1 cellular context compared by ENCODE assay signal in the genomic region with DNA sequence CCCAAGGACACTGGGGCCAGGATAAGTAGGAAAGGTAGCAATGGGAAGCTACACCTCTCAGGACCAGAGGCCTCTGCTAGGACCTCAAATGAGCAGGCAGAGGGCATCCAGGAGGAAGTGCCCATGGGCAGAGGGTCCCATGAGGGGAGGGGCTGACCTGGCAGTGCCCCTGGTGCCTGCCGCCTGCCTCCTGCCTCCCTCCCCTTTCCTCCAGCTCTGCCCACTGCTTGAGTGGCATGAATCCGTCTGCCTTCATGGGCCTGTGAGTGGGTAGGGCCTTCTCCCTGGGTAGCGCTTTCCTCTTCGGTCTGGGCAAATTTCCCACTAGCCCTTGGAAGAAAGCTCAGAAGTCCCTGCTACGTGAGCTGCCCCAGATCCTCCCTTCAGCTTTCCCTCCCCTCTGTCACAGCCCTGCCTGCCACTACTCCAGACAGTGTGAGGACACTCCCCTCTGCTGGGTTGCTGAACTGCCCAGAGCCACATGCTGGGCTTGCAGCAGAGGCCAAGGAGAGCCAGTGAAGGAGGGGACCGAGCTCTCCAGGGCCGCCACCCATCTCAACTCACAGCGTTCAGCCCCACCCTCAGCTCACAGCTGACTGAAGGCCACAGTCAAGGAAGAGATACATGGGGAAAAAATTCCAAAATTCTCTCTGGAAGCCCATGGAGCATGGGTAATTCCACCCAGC.
TF ChIP-seq lines count a peak whose summit lies in the region.

No MANE protein-coding gene starts in this region.

TF ChIP-seq in GM23338, 12 proteins besides CTCF, POLR2A, EP300 and RAD21 (continued from another document):
- TF ChIP-seq, protein P1, sequence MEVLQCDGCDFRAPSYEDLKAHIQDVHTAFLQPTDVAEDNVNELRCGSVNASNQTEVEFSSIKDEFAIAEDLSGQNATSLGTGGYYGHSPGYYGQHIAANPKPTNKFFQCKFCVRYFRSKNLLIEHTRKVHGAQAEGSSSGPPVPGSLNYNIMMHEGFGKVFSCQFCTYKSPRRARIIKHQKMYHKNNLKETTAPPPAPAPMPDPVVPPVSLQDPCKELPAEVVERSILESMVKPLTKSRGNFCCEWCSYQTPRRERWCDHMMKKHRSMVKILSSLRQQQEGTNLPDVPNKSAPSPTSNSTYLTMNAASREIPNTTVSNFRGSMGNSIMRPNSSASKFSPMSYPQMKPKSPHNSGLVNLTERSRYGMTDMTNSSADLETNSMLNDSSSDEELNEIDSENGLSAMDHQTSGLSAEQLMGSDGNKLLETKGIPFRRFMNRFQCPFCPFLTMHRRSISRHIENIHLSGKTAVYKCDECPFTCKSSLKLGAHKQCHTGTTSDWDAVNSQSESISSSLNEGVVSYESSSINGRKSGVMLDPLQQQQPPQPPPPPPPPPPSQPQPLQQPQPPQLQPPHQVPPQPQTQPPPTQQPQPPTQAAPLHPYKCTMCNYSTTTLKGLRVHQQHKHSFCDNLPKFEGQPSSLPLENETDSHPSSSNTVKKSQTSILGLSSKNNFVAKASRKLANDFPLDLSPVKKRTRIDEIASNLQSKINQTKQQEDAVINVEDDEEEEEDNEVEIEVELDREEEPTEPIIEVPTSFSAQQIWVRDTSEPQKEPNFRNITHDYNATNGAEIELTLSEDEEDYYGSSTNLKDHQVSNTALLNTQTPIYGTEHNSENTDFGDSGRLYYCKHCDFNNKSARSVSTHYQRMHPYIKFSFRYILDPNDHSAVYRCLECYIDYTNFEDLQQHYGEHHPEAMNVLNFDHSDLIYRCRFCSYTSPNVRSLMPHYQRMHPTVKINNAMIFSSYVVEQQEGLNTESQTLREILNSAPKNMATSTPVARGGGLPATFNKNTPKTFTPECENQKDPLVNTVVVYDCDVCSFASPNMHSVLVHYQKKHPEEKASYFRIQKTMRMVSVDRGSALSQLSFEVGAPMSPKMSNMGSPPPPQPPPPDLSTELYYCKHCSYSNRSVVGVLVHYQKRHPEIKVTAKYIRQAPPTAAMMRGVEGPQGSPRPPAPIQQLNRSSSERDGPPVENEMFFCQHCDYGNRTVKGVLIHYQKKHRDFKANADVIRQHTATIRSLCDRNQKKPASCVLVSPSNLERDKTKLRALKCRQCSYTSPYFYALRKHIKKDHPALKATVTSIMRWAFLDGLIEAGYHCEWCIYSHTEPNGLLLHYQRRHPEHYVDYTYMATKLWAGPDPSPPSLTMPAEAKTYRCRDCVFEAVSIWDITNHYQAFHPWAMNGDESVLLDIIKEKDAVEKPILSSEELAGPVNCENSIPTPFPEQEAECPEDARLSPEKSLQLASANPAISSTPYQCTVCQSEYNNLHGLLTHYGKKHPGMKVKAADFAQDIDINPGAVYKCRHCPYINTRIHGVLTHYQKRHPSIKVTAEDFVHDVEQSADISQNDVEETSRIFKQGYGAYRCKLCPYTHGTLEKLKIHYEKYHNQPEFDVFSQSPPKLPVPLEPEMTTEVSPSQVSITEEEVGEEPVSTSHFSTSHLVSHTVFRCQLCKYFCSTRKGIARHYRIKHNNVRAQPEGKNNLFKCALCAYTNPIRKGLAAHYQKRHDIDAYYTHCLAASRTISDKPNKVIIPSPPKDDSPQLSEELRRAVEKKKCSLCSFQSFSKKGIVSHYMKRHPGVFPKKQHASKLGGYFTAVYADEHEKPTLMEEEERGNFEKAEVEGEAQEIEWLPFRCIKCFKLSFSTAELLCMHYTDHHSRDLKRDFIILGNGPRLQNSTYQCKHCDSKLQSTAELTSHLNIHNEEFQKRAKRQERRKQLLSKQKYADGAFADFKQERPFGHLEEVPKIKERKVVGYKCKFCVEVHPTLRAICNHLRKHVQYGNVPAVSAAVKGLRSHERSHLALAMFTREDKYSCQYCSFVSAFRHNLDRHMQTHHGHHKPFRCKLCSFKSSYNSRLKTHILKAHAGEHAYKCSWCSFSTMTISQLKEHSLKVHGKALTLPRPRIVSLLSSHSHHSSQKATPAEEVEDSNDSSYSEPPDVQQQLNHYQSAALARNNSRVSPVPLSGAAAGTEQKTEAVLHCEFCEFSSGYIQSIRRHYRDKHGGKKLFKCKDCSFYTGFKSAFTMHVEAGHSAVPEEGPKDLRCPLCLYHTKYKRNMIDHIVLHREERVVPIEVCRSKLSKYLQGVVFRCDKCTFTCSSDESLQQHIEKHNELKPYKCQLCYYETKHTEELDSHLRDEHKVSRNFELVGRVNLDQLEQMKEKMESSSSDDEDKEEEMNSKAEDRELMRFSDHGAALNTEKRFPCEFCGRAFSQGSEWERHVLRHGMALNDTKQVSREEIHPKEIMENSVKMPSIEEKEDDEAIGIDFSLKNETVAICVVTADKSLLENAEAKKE (CRISPR knock-in tag; IDR thresholded peaks at IDR 0.05): no peak
- TF ChIP-seq NANOG (IDR thresholded peaks at IDR 0.05; ENCODE audit: borderline replicate concordance) (no peak), POLR2AphosphoS5 (IDR thresholded peaks at IDR 0.05; ENCODE audit: low read depth) (no peak), EZH2phosphoT487 (IDR thresholded peaks at IDR 0.05; ENCODE audit: unreplicated experiment) (no peak)
